Comparison of ENCODE assay signal across 21 cellular contexts in the genomic region with DNA sequence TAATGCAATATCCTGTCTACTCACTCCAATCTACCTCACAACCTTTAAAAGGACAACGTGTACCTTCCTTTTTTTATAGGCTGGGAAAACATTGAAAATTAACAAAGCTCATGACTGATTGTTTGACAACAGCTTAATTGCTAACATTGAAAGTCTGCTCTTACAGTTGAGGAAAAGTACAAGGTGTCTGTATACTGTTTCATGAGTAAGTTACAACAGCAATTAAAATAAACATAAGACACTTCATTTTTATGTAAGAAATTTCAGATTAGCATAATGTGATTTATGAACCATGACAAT.
"Had no signal": no experiment of that assay in that cellular context is flagged by ENCODE, and none has a peak within 500 bp of the region (broad histone marks: within the 10 kb centered on the region; RNA-seq: fewer than 3 reads in every experiment).

No MANE protein-coding gene starts in this region.

- H3K27ac ChIP-seq: cardiac muscle cell, left ventricle myocardium inferior, thoracic aorta, WERI-Rb-1 had no signal

- H3K9me3 ChIP-seq: esophagus squamous epithelium, left ventricle myocardium inferior, thoracic aorta had no signal

- H3K4me3 Mint-ChIP-seq: activated naive CD8-positive, alpha-beta T cell treated with anti-CD3 and anti-CD28 coated beads for 36 hours; activated T-helper 1 cell treated with anti-CD3 and anti-CD28 coated beads, Interleukin-12 subunit alpha, Interleukin-12 subunit beta, Interleukin-2, Interleukin-4 antibody, amounts not matched to agents 30 ng/mL and 10 ng/mL and 1 ng/mL, durations not matched to agents 14 hours and 24 hours and 36 hours; dendritic cell treated with granulocyte-macrophage colony-stimulating factor and Interleukin-4, amounts not matched to agents 40 ng/mL and 50 ng/mL, for 4 days; neural crest cell; stimulated activated naive B cell treated with anti-CD40 and anti-IgM and Interleukin-4, amounts not matched to agents 10 μg/mL and 1 μg/mL and 100 μg/mL, for 72 hours had no signal

- H3K27ac Mint-ChIP-seq: activated naive CD8-positive, alpha-beta T cell treated with anti-CD3 and anti-CD28 coated beads for 36 hours; activated T-helper 1 cell treated with anti-CD3 and anti-CD28 coated beads, Interleukin-12 subunit alpha, Interleukin-12 subunit beta, Interleukin-2, Interleukin-4 antibody, amounts not matched to agents 30 ng/mL and 10 ng/mL and 1 ng/mL, durations not matched to agents 14 hours and 24 hours and 36 hours; dendritic cell treated with granulocyte-macrophage colony-stimulating factor and Interleukin-4, amounts not matched to agents 40 ng/mL and 50 ng/mL, for 4 days; stimulated activated naive B cell treated with anti-CD40 and anti-IgM and Interleukin-4, amounts not matched to agents 10 μg/mL and 1 μg/mL and 100 μg/mL, for 72 hours had no signal

- ATAC-seq: right cardiac atrium; stimulated activated naive B cell treated with anti-CD40 and anti-IgM and Interleukin-4, amounts not matched to agents 10 μg/mL and 1 μg/mL and 100 μg/mL, for 72 hours had no signal

- H3K27me3 ChIP-seq: cardiac muscle cell, esophagus squamous epithelium had no signal

- H3K4me2 ChIP-seq: smooth muscle cell had no signal

- H3K27me3 Mint-ChIP-seq: activated naive CD8-positive, alpha-beta T cell treated with anti-CD3 and anti-CD28 coated beads for 36 hours; dendritic cell treated with granulocyte-macrophage colony-stimulating factor and Interleukin-4, amounts not matched to agents 40 ng/mL and 50 ng/mL, for 4 days; stimulated activated naive B cell treated with anti-CD40 and anti-IgM and Interleukin-4, amounts not matched to agents 10 μg/mL and 1 μg/mL and 100 μg/mL, for 72 hours had no signal

- H3K36me3 ChIP-seq: WERI-Rb-1 had no signal

- DNase-seq: activated CD4-positive, alpha-beta T cell treated with anti-CD3 and anti-CD28 coated beads for 1 hour; activated CD4-positive, alpha-beta T cell treated with anti-CD3 and anti-CD28 coated beads, Interleukin-2, amount 50 U/mL, for 4 hours; activated gamma-delta T cell treated with Interleukin-2 at 50 U/mL for 16 hours; activated naive CD8-positive, alpha-beta T cell treated with anti-CD3 and anti-CD28 coated beads for 36 hours; amniotic stem cell; effector CD8-positive, alpha-beta T cell; esophagus squamous epithelium; left ventricle myocardium inferior; mammary epithelial cell; midbrain; right cardiac atrium; stimulated activated naive B cell treated with anti-CD40 and anti-IgM and Interleukin-4, amounts not matched to agents 10 μg/mL and 1 μg/mL and 100 μg/mL, for 72 hours; SW 1271; T-helper 2 cell; WERI-Rb-1 had no signal

- H3K9me3 Mint-ChIP-seq: activated naive CD8-positive, alpha-beta T cell treated with anti-CD3 and anti-CD28 coated beads for 36 hours; activated T-helper 1 cell treated with anti-CD3 and anti-CD28 coated beads, Interleukin-12 subunit alpha, Interleukin-12 subunit beta, Interleukin-2, Interleukin-4 antibody, amounts not matched to agents 30 ng/mL and 10 ng/mL and 1 ng/mL, durations not matched to agents 14 hours and 24 hours and 36 hours; dendritic cell treated with granulocyte-macrophage colony-stimulating factor and Interleukin-4, amounts not matched to agents 40 ng/mL and 50 ng/mL, for 4 days; neural crest cell; stimulated activated naive B cell treated with anti-CD40 and anti-IgM and Interleukin-4, amounts not matched to agents 10 μg/mL and 1 μg/mL and 100 μg/mL, for 72 hours had no signal

- H3K4me3 ChIP-seq: cardiac muscle cell, esophagus squamous epithelium, left ventricle myocardium inferior, smooth muscle cell, thoracic aorta had no signal
